In genomic region chr5:56850423-56850822, GRCh38 we compare ENCODE assay signal across 20 cellular contexts. TPM values are rescaled to one million over a fixed set of nuclear protein-coding genes. Genes with fewer than 3 reads are reported as not detected.
DNase-seq lines count a peak whose midpoint lies in the region; ATAC-seq lines count a peak whose summit lies in the region.
"Had no signal": no experiment of that assay in that cellular context is flagged by ENCODE, and none has a peak within 500 bp of the region (broad histone marks: within the 10 kb centered on the region; RNA-seq: fewer than 3 reads in every experiment).

No MANE protein-coding gene starts in this region.

- ATAC-seq in activated T-helper 17 cell treated with anti-CD3 and anti-CD28 coated beads, Interleukin-2, amount 50 U/mL, for 72 hours (replicated peaks) = no peak
- no peak for ATAC-seq in naive B cell (ENCODE audit: low read depth in 2 of 2)
- no peak for ATAC-seq in HG03565 (IDR thresholded peaks at IDR 0.05; ENCODE audit: unreplicated experiment)
- ATAC-seq in HG03432 (IDR thresholded peaks at IDR 0.05; ENCODE audit: unreplicated experiment) = no peak
- ATAC-seq: HCT116 had no signal

- H3K4me1 Mint-ChIP-seq in activated naive CD4-positive, alpha-beta T cell treated with anti-CD3 and anti-CD28 coated beads, Interleukin-2, amount 50 U/mL, for 24 hours = peaks cover 94% of the 10 kb centered on the region
- H3K4me1 Mint-ChIP-seq in activated T-helper 17 cell treated with anti-CD3 and anti-CD28 coated beads, Interleukin-2, amount 50 U/mL, for 72 hours = peaks cover 56% of the 10 kb centered on the region
- H3K4me1 Mint-ChIP-seq in naive B cell = peaks cover 67 to 90% (median 90%) of the 10 kb centered on the region in 3 donors

- H3K4me3 Mint-ChIP-seq in activated naive CD4-positive, alpha-beta T cell treated with anti-CD3 and anti-CD28 coated beads, Interleukin-2, amount 50 U/mL, for 24 hours = peak overlapping the region; percentile 15
- H3K4me3 Mint-ChIP-seq in activated T-helper 17 cell treated with anti-CD3 and anti-CD28 coated beads, Interleukin-2, amount 50 U/mL, for 72 hours = peak overlapping the region; percentile 89
- H3K4me3 Mint-ChIP-seq in naive B cell = peak overlapping the region in 4 of 8 donors; percentile 26 to 54 (median 44)

- peak overlapping the region; percentile 30 for H3K27ac Mint-ChIP-seq in activated naive CD4-positive, alpha-beta T cell treated with anti-CD3 and anti-CD28 coated beads, Interleukin-2, amount 50 U/mL, for 24 hours
- H3K27ac Mint-ChIP-seq in activated T-helper 17 cell treated with anti-CD3 and anti-CD28 coated beads, Interleukin-2, amount 50 U/mL, for 72 hours = peak overlapping the region; percentile 93
- peak overlapping the region; percentile 12 to 95 (median 79) for H3K27ac Mint-ChIP-seq in naive B cell

- H3K9me3 Mint-ChIP-seq in activated naive CD4-positive, alpha-beta T cell treated with anti-CD3 and anti-CD28 coated beads, Interleukin-2, amount 50 U/mL, for 24 hours = no peaks in the 10 kb centered on the region
- H3K9me3 Mint-ChIP-seq in activated T-helper 17 cell treated with anti-CD3 and anti-CD28 coated beads, Interleukin-2, amount 50 U/mL, for 72 hours = no peaks in the 10 kb centered on the region
- H3K9me3 Mint-ChIP-seq in naive B cell = no peaks in the 10 kb centered on the region
- H3K9me3 Mint-ChIP-seq: CD8-positive, alpha-beta T cell had no signal

- H3K36me3 Mint-ChIP-seq in activated naive CD4-positive, alpha-beta T cell treated with anti-CD3 and anti-CD28 coated beads, Interleukin-2, amount 50 U/mL, for 24 hours = no peaks in the 10 kb centered on the region
- H3K36me3 Mint-ChIP-seq in activated T-helper 17 cell treated with anti-CD3 and anti-CD28 coated beads, Interleukin-2, amount 50 U/mL, for 72 hours (ENCODE audit: low read depth) = peaks cover 5% of the 10 kb centered on the region
- H3K36me3 Mint-ChIP-seq in naive B cell = no peaks in the 10 kb centered on the region
- H3K36me3 Mint-ChIP-seq: CD8-positive, alpha-beta T cell had no signal

- no peaks in the 10 kb centered on the region for H3K27me3 Mint-ChIP-seq in activated naive CD4-positive, alpha-beta T cell treated with anti-CD3 and anti-CD28 coated beads, Interleukin-2, amount 50 U/mL, for 24 hours
- H3K27me3 Mint-ChIP-seq in activated T-helper 17 cell treated with anti-CD3 and anti-CD28 coated beads, Interleukin-2, amount 50 U/mL, for 72 hours = no peaks in the 10 kb centered on the region
- H3K27me3 Mint-ChIP-seq in naive B cell = no peaks in the 10 kb centered on the region

- no peak for DNase-seq in activated naive CD4-positive, alpha-beta T cell treated with Interleukin-2 at 50 U/mL for 16 hours
- DNase-seq in naive B cell (no peak), anterior cingulate cortex (lab: John Stamatoyannopoulos, UW) (no peak), activated gamma-delta T cell (lab: John Stamatoyannopoulos, UW) (no peak)
- DNase-seq: CD8-positive, alpha-beta T cell; DMS153; Karpas-422; MV-4-11; NCI-H1105 treated with DMSO at 0.1 percent for 48 hours; NCI-H2029 treated with DMSO at 0.1 percent for 48 hours; NCI-H226; NCI-H510A treated with DMSO at 0.1 percent for 48 hours; NCI-H748 treated with DMSO at 0.1 percent for 48 hours; NK-92 treated with Interleukin-12 subunit alpha and Interleukin-12 subunit beta, amount 100 ng/mL, for 24 hours; SHP77 treated with DMSO at 0.1 percent for 48 hours had no signal

RNA-seq across cellular contexts. Expression of gene MAP3K1, which starts 35.1 kb away (rescaled TPM):
- 10 to 100 TPM; 26.5 to 29.1 TPM for total RNA-seq in activated T-helper 17 cell treated with anti-CD3 and anti-CD28 coated beads, Interleukin-2, amount 50 U/mL, for 72 hours
- 100 to 1,000 TPM in 1 of 6 donors, 10 to 100 TPM in 5; 39.8 to 106 (median 90.2) TPM for polyA plus RNA-seq in naive B cell (ENCODE audit: low read depth in 6 of 6)

RNA-seq across cellular contexts. Expression of gene SETD9, which starts 59.0 kb away (rescaled TPM):
- total RNA-seq in activated T-helper 17 cell treated with anti-CD3 and anti-CD28 coated beads, Interleukin-2, amount 50 U/mL, for 72 hours = 10 to 100 TPM in 1 of 2 donors, 1 to 10 TPM in 1; 5.0 to 14.5 TPM
- polyA plus RNA-seq in naive B cell (ENCODE audit: low read depth in 6 of 6) = 10 to 100 TPM in 1 of 6 donors, 1 to 10 TPM in 5; 1.6 to 10.2 (median 7.3) TPM

Comparison
In these comparisons a context has a peak if more than half of its experiments do, and no peak if none do; other contexts are left out.
1. H3K27ac Mint-ChIP-seq: peak in every context shown above with its lines; median percentile 93 in activated T-helper 17 cell treated with anti-CD3 and anti-CD28 coated beads, Interleukin-2, amount 50 U/mL, for 72 hours; 79 in naive B cell; 30 in activated naive CD4-positive, alpha-beta T cell treated with anti-CD3 and anti-CD28 coated beads, Interleukin-2, amount 50 U/mL, for 24 hours.